In the genomic region with DNA sequence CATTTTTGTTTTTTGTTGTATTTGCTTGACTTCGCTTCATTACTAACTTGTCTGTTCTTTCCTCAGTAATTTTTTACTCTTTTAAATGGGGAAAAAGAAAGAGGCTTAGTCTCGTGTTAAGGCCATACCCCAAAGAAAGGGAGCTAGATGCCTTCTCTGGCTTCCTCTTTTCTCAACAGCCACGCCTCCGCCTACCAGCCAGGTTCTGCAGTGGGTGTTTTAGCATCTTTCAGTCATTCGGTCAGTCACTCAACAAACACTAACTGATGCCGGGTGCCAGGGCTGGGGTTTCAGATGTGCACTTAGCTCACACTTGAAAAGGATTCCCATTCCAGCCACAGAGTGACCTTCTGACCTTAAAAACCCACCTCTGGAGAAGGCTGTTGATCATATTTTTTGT, we compare ENCODE assay signal across 22 cellular contexts. TPM values are rescaled to one million over a fixed set of nuclear protein-coding genes. Genes with fewer than 3 reads are reported as not detected.
"Had no signal": no experiment of that assay in that cellular context is flagged by ENCODE, and none has a peak within 500 bp of the region (broad histone marks: within the 10 kb centered on the region; RNA-seq: fewer than 3 reads in every experiment).

No MANE protein-coding gene starts in this region.

- H3K9me3 Mint-ChIP-seq: activated naive CD8-positive, alpha-beta T cell treated with anti-CD3 and anti-CD28 coated beads for 36 hours; activated T-cell treated with anti-CD3 and anti-CD28 coated beads, Interleukin-2, amount 50 U/mL, for 4 hours; activated T-helper 2 cell treated with anti-CD3 and anti-CD28 coated beads, Interferon-gamma antibody, Interleukin-2, Interleukin-4, amounts not matched to agents 10 μg/mL and 5 μg/mL and 100 μg/mL, durations not matched to agents 14 hours and 24 hours and 36 hours; effector memory CD8-positive, alpha-beta T cell; natural killer cell had no signal

- ATAC-seq: activated T-cell treated with anti-CD3 and anti-CD28 coated beads, Interleukin-2, amount 50 U/mL, for 4 hours; effector memory CD8-positive, alpha-beta T cell; esophagus mucosa; natural killer cell; upper lobe of right lung had no signal

- H3K4me3 Mint-ChIP-seq: activated naive CD8-positive, alpha-beta T cell treated with anti-CD3 and anti-CD28 coated beads for 36 hours; activated T-cell treated with anti-CD3 and anti-CD28 coated beads, Interleukin-2, amount 50 U/mL, for 4 hours; effector memory CD8-positive, alpha-beta T cell; natural killer cell had no signal

- DNase-seq: activated CD4-positive, alpha-beta T cell treated with anti-CD3 and anti-CD28 coated beads, Interleukin-2, amount 50 U/mL, for 4 hours; activated CD8-positive, alpha-beta memory T cell treated with anti-CD3 and anti-CD28 coated beads for 24 hours; activated CD8-positive, alpha-beta memory T cell treated with anti-CD3 and anti-CD28 coated beads, Interleukin-2, amount 50 U/mL, for 48 hours; activated naive CD4-positive, alpha-beta T cell; activated naive CD8-positive, alpha-beta T cell treated with anti-CD3 and anti-CD28 coated beads for 36 hours; activated T-cell treated with anti-CD3 and anti-CD28 coated beads, Interleukin-2, amount 50 U/mL, for 4 hours; central memory CD4-positive, alpha-beta T cell; dorsolateral prefrontal cortex; effector memory CD8-positive, alpha-beta T cell; foreskin melanocyte; hippocampal formation; midbrain; natural killer cell; retina; sigmoid colon; stimulated activated CD4-positive, alpha-beta T cell treated with anti-CD3 and anti-CD28 coated beads, Interleukin-15, amount 100 ng/mL, for 24 hours; stimulated activated naive CD4-positive, alpha-beta T cell treated with Interleukin-2 at 50 U/mL for 16 hours; upper lobe of right lung had no signal

- H3K27me3 Mint-ChIP-seq: activated naive CD8-positive, alpha-beta T cell treated with anti-CD3 and anti-CD28 coated beads for 36 hours; effector memory CD8-positive, alpha-beta T cell had no signal

- H3K36me3 Mint-ChIP-seq: activated naive CD8-positive, alpha-beta T cell treated with anti-CD3 and anti-CD28 coated beads for 36 hours; natural killer cell had no signal

- H3K27ac Mint-ChIP-seq: activated naive CD8-positive, alpha-beta T cell treated with anti-CD3 and anti-CD28 coated beads for 36 hours; activated T-helper 2 cell treated with anti-CD3 and anti-CD28 coated beads, Interferon-gamma antibody, Interleukin-2, Interleukin-4, amounts not matched to agents 10 μg/mL and 5 μg/mL and 100 μg/mL, durations not matched to agents 14 hours and 24 hours and 36 hours; effector memory CD8-positive, alpha-beta T cell; natural killer cell; progenitor cell of endocrine pancreas had no signal

RNA-seq across cellular contexts. Expression of gene VAV3, which starts 46.3 kb away (rescaled TPM):
- total RNA-seq: osteocyte had no signal
